Comparison of ENCODE assay signal across 8 cellular contexts in genomic region chr1:44485229-44485932, GRCh38.
DNase-seq lines count a peak whose midpoint lies in the region; ATAC-seq, FAIRE-seq and TF ChIP-seq lines count a peak whose summit lies in the region.

No MANE protein-coding gene starts in this region.

- no peak overlapping the region for H2BK5ac ChIP-seq in H9 (ENCODE audit: insufficient read length, low read length)

- no peaks in the 10 kb centered on the region for H3K79me1 ChIP-seq in H9 (ENCODE audit: insufficient read depth, low read depth, low read length, poor library complexity, severe bottlenecking)

- H3K4me1 Mint-ChIP-seq in H9 = peaks cover 21 to 31% of the 10 kb centered on the region in 2 experiments

- H2BK12ac ChIP-seq in H9 (ENCODE audit: insufficient read length, low read depth, low read length) = no peak overlapping the region

- H2BK15ac ChIP-seq in H9 (ENCODE audit: low read depth, low read length) = no peak overlapping the region

- H3K9me1 ChIP-seq in endothelial cell of umbilical vein (replicated peaks; ENCODE audit: control insufficient read depth, extremely low read depth, insufficient read depth, low read length) = no peaks in the 10 kb centered on the region

- H3K27me3 ChIP-seq in H9 (ENCODE audit: insufficient read depth, low read length) = no peaks in the 10 kb centered on the region
- H3K27me3 ChIP-seq in endothelial cell of umbilical vein (ENCODE audit: control insufficient read depth in 2 of 2, insufficient read depth in 2 of 2, low read length in 2 of 2) = peaks cover 0 to 3% of the 10 kb centered on the region in 2 experiments

- POLR2A ChIA-PET in endothelial cell of umbilical vein (lab: Charles Lee) = interaction anchor here (0.9 kb wide), 1 partner anchor 147 kb away, joined by 3 read pairs; no protein-coding TSS in a partner anchor

- no peak overlapping the region for H3K4me2 ChIP-seq in H9 (ENCODE audit: insufficient read depth, insufficient read length, low read length)
- H3K4me2 ChIP-seq in endothelial cell of umbilical vein (ENCODE audit: insufficient read depth, low read length) = peak overlapping the region; percentile 70

- peaks cover 0 to 1% (median 0%) of the 10 kb centered on the region in 3 experiments; a peak in 2 of 7 replicates for H3K36me3 Mint-ChIP-seq in H9 (ENCODE audit: insufficient read depth in 1 of 3, low read depth in 3 of 3)

- TF ChIP-seq POLR2A in endothelial cell of umbilical vein (IDR thresholded peaks at IDR 0.05; ENCODE audit: low read depth, low read length) = peak; percentile 14

- dilution Hi-C loops in endothelial cell of umbilical vein (cut with MboI; ENCODE audit: extremely low pct_ligation_motif_present, low sequenced_read_pairs) = no loop called here

- peaks cover 9% of the 10 kb centered on the region; the same call in 1 of the 2 replicates for H3K4me1 ChIP-seq in H9 (ENCODE audit: insufficient read depth, low read length)
- H3K4me1 ChIP-seq in endothelial cell of umbilical vein (ENCODE audit: control insufficient read depth, extremely low read depth, insufficient read depth, low read length) = peaks cover 25% of the 10 kb centered on the region

- no peaks in the 10 kb centered on the region for H3K36me3 ChIP-seq in endothelial cell of umbilical vein (ENCODE audit: control insufficient read depth in 2 of 2, extremely low read depth in 1 of 2, insufficient read depth in 2 of 2, low read length in 2 of 2)

- no peak overlapping the region for H2AK5ac ChIP-seq in H9 (ENCODE audit: insufficient read length, low read length)

- H3K9ac ChIP-seq in H9 (ENCODE audit: extremely low read depth, insufficient read length, low read length) (no peak overlapping the region), endothelial cell of umbilical vein (replicated peaks; ENCODE audit: extremely low read depth, insufficient read depth, low read length) (peak overlapping the region; percentile 86)

- no peaks in the 10 kb centered on the region for H4K20me1 ChIP-seq in H9 (ENCODE audit: control insufficient read depth, insufficient read depth, insufficient read length)
- no peaks in the 10 kb centered on the region for H4K20me1 ChIP-seq in endothelial cell of umbilical vein (replicated peaks; ENCODE audit: control insufficient read depth, extremely low read depth, insufficient read depth, low read length)

- H3K56ac ChIP-seq in H9 (ENCODE audit: insufficient read length, low read depth, low read length) = no peak overlapping the region

- no peak for DNase-seq in H9
- peak; percentile 92 for DNase-seq in OCI-M1 (lab: John Stamatoyannopoulos, UW)
- peak; percentile 90 for DNase-seq in endothelial cell of umbilical vein (ENCODE audit: low read depth, low spot score)
- DNase-seq in sciatic nerve (ENCODE audit: low spot score) = no peak
- no peak for DNase-seq in stimulated activated CD4-positive, alpha-beta T cell treated with anti-CD3 and anti-CD28 coated beads, Interleukin-1b, Interleukin-23, amount 100 ng/mL, for 48 hours
- no peak for DNase-seq in stimulated activated CD4-positive, alpha-beta T cell treated with anti-CD3 and anti-CD28 coated beads, Interleukin-12 subunit alpha, Interleukin-12 subunit beta, amount 100 ng/mL, for 4 hours
- no peak for DNase-seq in activated gamma-delta T cell treated with Interleukin-2 at 50 U/mL for 16 hours

- no peak overlapping the region for H2BK120ac ChIP-seq in H9 (ENCODE audit: low read depth, low read length, poor library complexity, severe bottlenecking)

- no peak overlapping the region; the same call in 1 of the 2 replicates for H3K14ac ChIP-seq in H9 (ENCODE audit: insufficient read depth, low read length)

- H3K4ac ChIP-seq in H9 (ENCODE audit: low read depth, low read length) = no peak overlapping the region

- H2BK20ac ChIP-seq in H9 (ENCODE audit: low read depth, low read length, poor library complexity, severe bottlenecking) = no peak overlapping the region

- intact Hi-C loops in endothelial cell of umbilical vein (cut with micrococcal nuclease) (loop anchor here (1.0 kb wide), 1 partner anchor 63 kb away; no protein-coding TSS in a partner anchor), sciatic nerve (cut with DNase I) (no loop called here)

- H3K9me3 Mint-ChIP-seq in H9 = no peaks in the 10 kb centered on the region; a peak in 1 of 5 replicates

- TF ChIP-seq CTCF in H9 (conservative IDR thresholded peaks at IDR 0.05) (no peak), endothelial cell of umbilical vein (IDR thresholded peaks at IDR 0.05; ENCODE audit: extremely low read depth in 1 of 2, insufficient read depth in 1 of 2, low read depth in 1 of 2, low read length in 2 of 2) (no peak)

- no peak overlapping the region for H4K5ac ChIP-seq in H9 (ENCODE audit: insufficient read length, low read depth, low read length)

- H3T11ph ChIP-seq in H9 (ENCODE audit: low read length) = no peak overlapping the region

- no peak overlapping the region for H4K91ac ChIP-seq in H9 (ENCODE audit: insufficient read length, low read depth, low read length)

- ATAC-seq in sciatic nerve (peak; percentile 67), HG02588 (IDR thresholded peaks at IDR 0.05; ENCODE audit: unreplicated experiment) (no peak)

- H3K23me2 ChIP-seq in H9 (ENCODE audit: insufficient read length, low read depth, low read length, poor library complexity, severe bottlenecking) = no peaks in the 10 kb centered on the region

- CTCF ChIA-PET in endothelial cell of umbilical vein (lab: Charles Lee) = interaction anchor here (0.7 to 2.6 kb wide), 9 partner anchors 11 to 110 kb away, joined by 3 to 11 read pairs (median 4); no protein-coding TSS in a partner anchor

- no peak overlapping the region for H2AFZ ChIP-seq in H9 (ENCODE audit: low read length)
- H2AFZ ChIP-seq in endothelial cell of umbilical vein (ENCODE audit: low read depth, low read length) = peak overlapping the region; percentile 39

- H3K27me3 Mint-ChIP-seq in H9 (ENCODE audit: low read depth) = peaks cover 5% of the 10 kb centered on the region

- H3K27ac Mint-ChIP-seq in H9 = peak overlapping the region in 2 of 3 experiments; percentile 20 to 49; a peak in 4 of 7 replicates

- FAIRE-seq in endothelial cell of umbilical vein (lab: Jason Lieb, UNC) = peak; percentile 84

- no peaks in the 10 kb centered on the region for H3K9me3 ChIP-seq in H9 (ENCODE audit: control insufficient read depth, low read depth, low read length)
- no peaks in the 10 kb centered on the region for H3K9me3 ChIP-seq in endothelial cell of umbilical vein (replicated peaks; ENCODE audit: control insufficient read depth, insufficient read depth, low read length)

- no peak overlapping the region for H3K18ac ChIP-seq in H9 (ENCODE audit: insufficient read length, low read depth, low read length)

- H3K4me3 Mint-ChIP-seq in H9 = no peak overlapping the region

- H3K27ac ChIP-seq in H9 (ENCODE audit: insufficient read length, low read depth, low read length) = no peak overlapping the region
- peak overlapping the region; percentile 97 for H3K27ac ChIP-seq in endothelial cell of umbilical vein (ENCODE audit: insufficient read depth, low read depth, low read length)

- no CpG with 5 or more reads among the region's 13 CpGs for WGBS in H9 (ENCODE audit: extremely low coverage, insufficient read length, low lambda C conversion rate)

- no peak overlapping the region for H3K23ac ChIP-seq in H9 (ENCODE audit: insufficient read length, low read depth, low read length)

- no peak overlapping the region for H3K4me3 ChIP-seq in endothelial cell of umbilical vein (replicated peaks in 1 of 3; ENCODE audit: insufficient read depth in 1 of 3, low read depth in 1 of 3, low read length in 3 of 3)

- H4K8ac ChIP-seq in H9 (replicated peaks; ENCODE audit: insufficient read length, low read depth, low read length) = no peak overlapping the region

- BruUV-seq in endothelial cell of umbilical vein (replicated peaks; lab: Mats Ljungman, UMichigan) = TSS peak; percentile 93

- H3K79me2 ChIP-seq in H9 (ENCODE audit: insufficient read depth, low read length) = no peaks in the 10 kb centered on the region
- H3K79me2 ChIP-seq in endothelial cell of umbilical vein (ENCODE audit: control insufficient read depth, insufficient read depth, low read length) = no peaks in the 10 kb centered on the region

TF ChIP-seq in endothelial cell of umbilical vein, 7 proteins besides CTCF, POLR2A, EP300 and RAD21:
- TF ChIP-seq MAX (IDR thresholded peaks at IDR 0.05; ENCODE audit: insufficient read depth, insufficient read length) (no peak), EZH2 (IDR thresholded peaks at IDR 0.05; ENCODE audit: borderline replicate concordance, low read depth, low read length, severe bottlenecking) (no peak), FOS (IDR thresholded peaks at IDR 0.05; ENCODE audit: borderline replicate concordance, insufficient read depth, low read length) (peak; percentile 69), GATA2 (IDR thresholded peaks at IDR 0.05; ENCODE audit: insufficient read depth, insufficient read length, low read depth, low read length) (peak; percentile 9), JUN (IDR thresholded peaks at IDR 0.05; ENCODE audit: borderline replicate concordance, insufficient read depth, insufficient read length, low read depth) (peak; percentile 79), POLR2AphosphoS5 (IDR thresholded peaks at IDR 0.05; ENCODE audit: insufficient read depth, low read depth, low read length) (no peak), MYC (IDR thresholded peaks at IDR 0.05; ENCODE audit: low read depth, low read length) (no peak)
TF ChIP-seq in endothelial cell of umbilical vein: peak in this region for 3.

Comparison
In these comparisons a context has a peak if more than half of its experiments do, and no peak if none do; other contexts are left out.
1. DNase-seq: peak in OCI-M1 (single experiment) and endothelial cell of umbilical vein (single experiment); none in H9 (single experiment), sciatic nerve (single experiment), stimulated activated CD4-positive, alpha-beta T cell treated with anti-CD3 and anti-CD28 coated beads, Interleukin-1b, Interleukin-23, amount 100 ng/mL, for 48 hours (single experiment), stimulated activated CD4-positive, alpha-beta T cell treated with anti-CD3 and anti-CD28 coated beads, Interleukin-12 subunit alpha, Interleukin-12 subunit beta, amount 100 ng/mL, for 4 hours (single experiment) and activated gamma-delta T cell treated with Interleukin-2 at 50 U/mL for 16 hours (single experiment).